In the genomic region with DNA sequence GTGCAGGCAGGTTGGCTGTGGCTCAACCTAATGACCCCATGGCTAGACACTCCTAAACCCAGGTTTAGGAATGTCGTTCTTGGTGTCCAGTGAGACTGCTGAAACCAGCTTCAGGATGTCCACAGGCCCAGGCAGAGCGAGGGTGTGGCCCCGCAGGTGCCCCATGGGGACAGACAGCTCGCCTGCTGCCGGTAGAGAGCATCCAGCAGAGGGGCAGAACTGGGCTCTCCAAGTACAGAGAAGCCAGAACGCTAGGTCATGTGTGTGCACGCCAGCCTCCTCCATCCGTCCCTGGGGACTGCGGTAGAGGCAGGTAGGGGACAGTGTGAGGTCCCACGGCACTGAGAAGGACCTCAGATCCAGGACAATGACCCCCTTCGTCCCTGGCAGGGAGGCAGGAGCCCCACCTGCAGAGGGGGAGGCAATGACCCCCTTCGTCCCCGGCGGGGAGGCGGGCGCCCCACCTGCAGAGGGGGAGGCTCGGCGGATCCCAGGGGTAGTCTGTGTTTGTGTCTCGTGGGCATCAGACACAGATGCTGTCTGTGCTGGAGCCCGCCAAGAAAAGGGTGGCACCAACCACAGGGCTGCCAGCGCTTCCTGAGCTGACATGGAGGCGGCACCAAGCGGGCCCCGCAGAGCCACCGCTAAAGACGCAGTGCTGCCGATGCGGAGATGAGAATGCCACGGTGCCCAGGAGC, we compare ENCODE assay signal across 16 cellular contexts.
A peak's percentile ranks its signal among the peaks of the same experiment; 100 is the strongest.
DNase-seq lines count a peak whose midpoint lies in the region; ATAC-seq, FAIRE-seq and TF ChIP-seq lines count a peak whose summit lies in the region.
"Had no signal": no experiment of that assay in that cellular context is flagged by ENCODE, and none has a peak within 500 bp of the region (broad histone marks: within the 10 kb centered on the region; RNA-seq: fewer than 3 reads in every experiment).

No MANE protein-coding gene starts in this region.

- peak; percentile 27 for DNase-seq in activated CD4-positive, alpha-beta T cell treated with anti-CD3 and anti-CD28 coated beads for 36 hours
- DNase-seq in activated CD4-positive, alpha-beta T cell treated with anti-CD3 and anti-CD28 coated beads, Interleukin-2, amount 50 U/mL, for 1 hour, result no peak
- DNase-seq in H1 (ENCODE audit: low read depth in 1 of 2, low spot score in 2 of 2) (no peak), neuronal stem cell (ENCODE audit: low spot score) (no peak), amygdala (lab: John Stamatoyannopoulos, UW) (no peak), type B pancreatic cell (ENCODE audit: extremely low spot score, unreplicated experiment) (no peak)
- no peak for DNase-seq in stimulated activated CD4-positive, alpha-beta T cell treated with anti-CD3 and anti-CD28 coated beads, Interleukin-1b, Interleukin-23, amount 100 ng/mL, for 48 hours
- DNase-seq: activated naive CD8-positive, alpha-beta T cell treated with anti-CD3 and anti-CD28 coated beads, Interleukin-2, amount 10 ng/mL, durations not matched to agents 7 days and 5 days; activated T-cell treated with anti-CD3 and anti-CD28 coated beads, Interleukin-2, amount 50 U/mL, for 1 hour; C1 segment of cervical spinal cord; immature natural killer cell; Peyer's patch; thyroid gland had no signal

- no peak overlapping the region for H3K14ac ChIP-seq in H1 (ENCODE audit: insufficient read length)
- H3K14ac ChIP-seq in neuronal stem cell (ENCODE audit: low read length), result peak overlapping the region; percentile 4

- CTCF ChIA-PET in activated CD4-positive, alpha-beta T cell treated with anti-CD3 and anti-CD28 coated beads for 36 hours (lab: Charles Lee), result no interaction called here
- CTCF ChIA-PET in H1 (lab: Charles Lee; ENCODE audit: partially characterized antibody), result interaction anchor here (0.7 to 5.0 kb wide), 5 partner anchors 17 to 64 kb away, joined by 3 to 32 read pairs (median 5); no protein-coding TSS in a partner anchor

- no peak overlapping the region for H2BK120ac ChIP-seq in H1 (replicated peaks; ENCODE audit: low read depth, low read length)
- peak overlapping the region; percentile 91 for H2BK120ac ChIP-seq in neuronal stem cell (ENCODE audit: low read depth, low read length)

- no peaks in the 10 kb centered on the region for H3K36me3 Mint-ChIP-seq in activated CD4-positive, alpha-beta T cell treated with anti-CD3 and anti-CD28 coated beads for 36 hours (ENCODE audit: low read depth)
- H3K36me3 Mint-ChIP-seq in type B pancreatic cell, result no peaks in the 10 kb centered on the region
- H3K36me3 Mint-ChIP-seq: activated naive CD8-positive, alpha-beta T cell treated with anti-CD3 and anti-CD28 coated beads, Interleukin-2, amount 10 ng/mL, durations not matched to agents 7 days and 5 days; immature natural killer cell had no signal

- H3K23ac ChIP-seq in H1 (ENCODE audit: insufficient read length) (no peak overlapping the region), neuronal stem cell (ENCODE audit: low read depth, low read length, poor library complexity) (peak overlapping the region; percentile 55)

- H4K8ac ChIP-seq in H1 (ENCODE audit: extremely low read depth, insufficient read depth, low read length), result no peak overlapping the region; the same call in 1 of the 2 replicates
- H4K8ac ChIP-seq in neuronal stem cell (ENCODE audit: low read depth, low read length), result peak overlapping the region; percentile 92

- H4K5ac ChIP-seq in H1 (ENCODE audit: insufficient read length, low read depth, low read length), result no peak overlapping the region

- H3K4ac ChIP-seq in H1 (replicated peaks; ENCODE audit: insufficient read length, low read depth, low read length) (peak overlapping the region; percentile 69), neuronal stem cell (ENCODE audit: low read length) (peak overlapping the region; percentile 53)

- TF ChIP-seq RAD21 in H1 (IDR thresholded peaks at IDR 0.05 in 1 of 2, conservative IDR thresholded peaks at IDR 0.05 in 1 of 2; ENCODE audit: low read depth in 2 of 2, low read length in 2 of 2), result no peak

- ATAC-seq in activated CD4-positive, alpha-beta T cell treated with anti-CD3 and anti-CD28 coated beads for 36 hours, result peak; percentile 3

- POLR2A ChIA-PET in activated CD4-positive, alpha-beta T cell treated with anti-CD3 and anti-CD28 coated beads for 36 hours (lab: Charles Lee), result no interaction called here
- POLR2A ChIA-PET in H1 (lab: Charles Lee; ENCODE audit: partially characterized antibody), result interaction anchor here (0.6 kb wide), 1 partner anchor 8 kb away, joined by 4 read pairs; no protein-coding TSS in a partner anchor

- H3K27ac ChIP-seq in HUES6 (ENCODE audit: low read depth, low read length), result no peak overlapping the region
- H3K27ac ChIP-seq in H1 (ENCODE audit: low read depth, low read length), result no peak overlapping the region
- H3K27ac ChIP-seq in neuronal stem cell (replicated peaks; ENCODE audit: low read length), result no peak overlapping the region
- H3K27ac ChIP-seq: Peyer's patch, thyroid gland had no signal

- no peak overlapping the region for H3K27ac Mint-ChIP-seq in activated CD4-positive, alpha-beta T cell treated with anti-CD3 and anti-CD28 coated beads for 36 hours
- H3K27ac Mint-ChIP-seq in type B pancreatic cell, result no peak overlapping the region
- H3K27ac Mint-ChIP-seq: activated naive CD8-positive, alpha-beta T cell treated with anti-CD3 and anti-CD28 coated beads, Interleukin-2, amount 10 ng/mL, durations not matched to agents 7 days and 5 days; immature natural killer cell; nephron had no signal

- no peaks in the 10 kb centered on the region for H3K9me3 Mint-ChIP-seq in activated CD4-positive, alpha-beta T cell treated with anti-CD3 and anti-CD28 coated beads for 36 hours (ENCODE audit: low read depth)
- H3K9me3 Mint-ChIP-seq in type B pancreatic cell, result no peaks in the 10 kb centered on the region
- H3K9me3 Mint-ChIP-seq: activated naive CD8-positive, alpha-beta T cell treated with anti-CD3 and anti-CD28 coated beads, Interleukin-2, amount 10 ng/mL, durations not matched to agents 7 days and 5 days; immature natural killer cell; nephron had no signal

- no peak overlapping the region for H4K91ac ChIP-seq in H1 (replicated peaks; ENCODE audit: insufficient read length, low read length)
- no peak overlapping the region for H4K91ac ChIP-seq in neuronal stem cell (ENCODE audit: low read depth, low read length, poor library complexity)

- H3K4me1 ChIP-seq in HUES6 (ENCODE audit: control insufficient read depth, insufficient read depth, low read length) (peaks cover 26% of the 10 kb centered on the region), H1 (replicated peaks in 1 of 4; ENCODE audit: control insufficient read depth in 3 of 4, insufficient read depth in 4 of 4, low read length in 3 of 4) (peaks cover 0 to 15% (median 10%) of the 10 kb centered on the region in 4 experiments; a peak in 5 of 7 replicates), neuronal stem cell (ENCODE audit: control insufficient read depth in 2 of 2, insufficient read depth in 1 of 2, low read depth in 1 of 2, low read length in 2 of 2) (no peaks in the 10 kb centered on the region)
- H3K4me1 ChIP-seq: Peyer's patch, thyroid gland had no signal

- H3K4me3 ChIP-seq in HUES6 (ENCODE audit: low read depth, low read length) (peak overlapping the region; percentile 61), H1 (ENCODE audit: extremely low read depth in 1 of 4, insufficient read depth in 2 of 4, low read depth in 3 of 4, low read length in 4 of 4) (no peak overlapping the region), neuronal stem cell (ENCODE audit: low read length in 2 of 2) (no peak overlapping the region)
- H3K4me3 ChIP-seq: Peyer's patch, thyroid gland had no signal

- H3K4me3 Mint-ChIP-seq in activated CD4-positive, alpha-beta T cell treated with anti-CD3 and anti-CD28 coated beads for 36 hours, result no peak overlapping the region
- H3K4me3 Mint-ChIP-seq in type B pancreatic cell, result no peak overlapping the region
- H3K4me3 Mint-ChIP-seq: activated naive CD8-positive, alpha-beta T cell treated with anti-CD3 and anti-CD28 coated beads, Interleukin-2, amount 10 ng/mL, durations not matched to agents 7 days and 5 days; immature natural killer cell; nephron had no signal

- peaks cover 3% of the 10 kb centered on the region for H3K4me1 Mint-ChIP-seq in activated CD4-positive, alpha-beta T cell treated with anti-CD3 and anti-CD28 coated beads for 36 hours
- H3K4me1 Mint-ChIP-seq in type B pancreatic cell (ENCODE audit: unreplicated experiment), result peaks cover 4% of the 10 kb centered on the region
- H3K4me1 Mint-ChIP-seq: activated naive CD8-positive, alpha-beta T cell treated with anti-CD3 and anti-CD28 coated beads, Interleukin-2, amount 10 ng/mL, durations not matched to agents 7 days and 5 days; nephron had no signal

- H2BK5ac ChIP-seq in H1 (ENCODE audit: low read depth, low read length) (no peak overlapping the region; the same call in 1 of the 2 replicates), neuronal stem cell (ENCODE audit: low read length) (peak overlapping the region; percentile 24)

- H2BK20ac ChIP-seq in H1 (ENCODE audit: low read length), result no peak overlapping the region

- H4K20me1 ChIP-seq in H1 (replicated peaks in 1 of 2; ENCODE audit: control insufficient read depth in 1 of 2, insufficient read depth in 2 of 2, low read length in 2 of 2), result no peaks in the 10 kb centered on the region

- H3K9me3 ChIP-seq in HUES6 (ENCODE audit: control insufficient read depth, insufficient read depth, low read depth, low read length), result no peaks in the 10 kb centered on the region
- H3K9me3 ChIP-seq in H1 (ENCODE audit: insufficient read depth in 2 of 2, low read depth in 1 of 2, low read length in 1 of 2), result no peaks in the 10 kb centered on the region
- no peaks in the 10 kb centered on the region for H3K9me3 ChIP-seq in neuronal stem cell (replicated peaks in 1 of 2; ENCODE audit: control insufficient read depth in 2 of 2, insufficient read depth in 1 of 2, low read depth in 1 of 2, low read length in 2 of 2)
- H3K9me3 ChIP-seq: Peyer's patch, thyroid gland had no signal

- intact Hi-C loops in activated CD4-positive, alpha-beta T cell treated with anti-CD3 and anti-CD28 coated beads for 36 hours (cut with DNase I, micrococcal nuclease), result loop anchor here in 1 of 2 experiments (1.0 kb wide), 1 partner anchor 14 kb away; no protein-coding TSS in a partner anchor

- no peaks in the 10 kb centered on the region for H3K79me1 ChIP-seq in H1 (ENCODE audit: low read depth, low read length)
- H3K79me1 ChIP-seq in neuronal stem cell (ENCODE audit: low read depth, low read length), result peaks cover 4% of the 10 kb centered on the region

- TF ChIP-seq EP300 in H1 (IDR thresholded peaks at IDR 0.05; ENCODE audit: borderline replicate concordance in 1 of 2, low read depth in 2 of 2, low read length in 2 of 2), result no peak

- TF ChIP-seq CTCF in H1 (IDR thresholded peaks at IDR 0.05; ENCODE audit: control extremely low read depth in 1 of 3, insufficient read depth in 1 of 3, low read depth in 1 of 3, low read length in 3 of 3) (no peak), type B pancreatic cell (conservative IDR thresholded peaks at IDR 0.05) (no peak)

- no peak for FAIRE-seq in H1 (lab: Jason Lieb, UNC)
- FAIRE-seq: A204.1 had no signal

- no peaks in the 10 kb centered on the region for H3K27me3 Mint-ChIP-seq in activated CD4-positive, alpha-beta T cell treated with anti-CD3 and anti-CD28 coated beads for 36 hours
- peaks cover 18% of the 10 kb centered on the region for H3K27me3 Mint-ChIP-seq in type B pancreatic cell

- H3K4me2 ChIP-seq in H1 (ENCODE audit: insufficient read depth in 1 of 2, low read depth in 2 of 2, low read length in 2 of 2), result peak overlapping the region; percentile 29 to 33; a peak in 2 of 4 replicates
- no peak overlapping the region for H3K4me2 ChIP-seq in neuronal stem cell (ENCODE audit: insufficient read depth, low read length, poor library complexity, severe bottlenecking)

- H2BK12ac ChIP-seq in H1 (ENCODE audit: low read depth, low read length) (peak overlapping the region; percentile 60; the same call in 1 of the 2 replicates), neuronal stem cell (ENCODE audit: low read length) (peak overlapping the region; percentile 84)

- H3K79me2 ChIP-seq in H1 (ENCODE audit: control insufficient read depth in 1 of 2, insufficient read depth in 2 of 2, low read length in 2 of 2), result no peaks in the 10 kb centered on the region

- H3K18ac ChIP-seq in H1 (ENCODE audit: extremely low read depth, low read length), result no peak overlapping the region
- H3K18ac ChIP-seq in neuronal stem cell (ENCODE audit: low read length), result peak overlapping the region; percentile 70

- H3K9ac ChIP-seq in HUES6 (ENCODE audit: low read length) (no peak overlapping the region), H1 (replicated peaks in 1 of 4; ENCODE audit: extremely low read depth in 1 of 4, low read depth in 3 of 4, low read length in 3 of 4) (no peak overlapping the region), neuronal stem cell (ENCODE audit: low read depth, low read length, poor library complexity) (peak overlapping the region; percentile 21)

- TF ChIP-seq POLR2A in H1 (IDR thresholded peaks at IDR 0.05; ENCODE audit: control extremely low read depth in 1 of 2, low read depth in 2 of 2, low read length in 2 of 2), result no peak

- no peak overlapping the region for H3K56ac ChIP-seq in H1 (replicated peaks; ENCODE audit: insufficient read length, low read depth, low read length)

- no peaks in the 10 kb centered on the region for H3K23me2 ChIP-seq in H1 (ENCODE audit: low read depth, low read length)

- H3K27me3 ChIP-seq in HUES6 (ENCODE audit: control insufficient read depth, insufficient read depth, low read length) (peaks cover 22% of the 10 kb centered on the region), H1 (replicated peaks in 1 of 4; ENCODE audit: control insufficient read depth in 3 of 4, extremely low read depth in 1 of 4, insufficient read depth in 3 of 4, low read length in 3 of 4) (no peaks in the 10 kb centered on the region), neuronal stem cell (ENCODE audit: control insufficient read depth in 3 of 3, insufficient read depth in 3 of 3, low read depth in 1 of 3, low read length in 3 of 3) (peaks cover 0 to 33% (median 0%) of the 10 kb centered on the region in 3 experiments)
- H3K27me3 ChIP-seq: Peyer's patch, thyroid gland had no signal

- no peaks in the 10 kb centered on the region for H3K36me3 ChIP-seq in HUES6 (ENCODE audit: control insufficient read depth, insufficient read depth, low read length)
- no peaks in the 10 kb centered on the region for H3K36me3 ChIP-seq in H1 (ENCODE audit: control insufficient read depth in 2 of 4, insufficient read depth in 4 of 4, low read length in 3 of 4)
- H3K36me3 ChIP-seq in neuronal stem cell (replicated peaks in 1 of 2; ENCODE audit: control insufficient read depth in 2 of 2, insufficient read depth in 2 of 2, low read length in 2 of 2), result no peaks in the 10 kb centered on the region
- H3K36me3 ChIP-seq: Peyer's patch, thyroid gland had no signal

- H2AK5ac ChIP-seq in H1 (ENCODE audit: low read depth, low read length) (no peak overlapping the region), neuronal stem cell (ENCODE audit: low read depth, low read length) (peak overlapping the region; percentile 75)

- WGBS in H1 (ENCODE audit: extremely low coverage in 1 of 2, insufficient coverage in 1 of 2, insufficient read length in 1 of 2, insufficient replicate concordance in 2 of 2, low coverage in 1 of 2, low lambda C conversion rate in 2 of 2, missing lambda C conversion rate in 1 of 2), 2 experiments, result 69% methylated on average over 24 of the region's 29 CpGs; no CpG with 5 or more reads in 1 of the 2 experiments
- WGBS in neuronal stem cell (ENCODE audit: extremely low coverage in 2 of 2, insufficient read length in 2 of 2, insufficient replicate concordance in 1 of 2), 2 donors, result no CpG with 5 or more reads among the region's 29 CpGs

- H2BK15ac ChIP-seq in H1 (ENCODE audit: low read length), result peak overlapping the region; percentile 97; the same call in 1 of the 2 replicates
- H2BK15ac ChIP-seq in neuronal stem cell (ENCODE audit: low read length), result peak overlapping the region; percentile 62

- peak overlapping the region; percentile 67; the same call in 1 of the 2 replicates for H2AFZ ChIP-seq in H1 (ENCODE audit: low read length)
- H2AFZ ChIP-seq in neuronal stem cell (ENCODE audit: low read length), result no peak overlapping the region
